23 cellular contexts compared by ENCODE assay signal in the genomic region with DNA sequence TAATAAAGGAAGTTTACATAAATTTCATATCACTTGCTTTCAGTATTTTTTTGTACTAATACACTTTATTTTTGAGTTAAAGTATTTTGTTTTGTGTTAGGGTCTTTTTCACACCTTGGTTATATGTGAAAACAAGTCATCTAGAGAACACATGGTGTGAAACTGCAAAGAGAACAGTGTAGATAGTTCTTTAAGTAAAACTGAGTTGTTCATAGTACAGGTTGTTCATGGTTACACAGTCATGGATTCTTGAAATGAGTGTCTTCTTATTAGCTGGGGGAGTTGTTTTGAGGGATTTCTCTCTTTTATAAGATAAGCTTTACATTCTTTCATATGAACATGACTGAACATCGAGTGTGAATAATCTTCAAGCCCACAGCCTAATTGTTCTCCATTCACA.
"Had no signal": no experiment of that assay in that cellular context is flagged by ENCODE, and none has a peak within 500 bp of the region (broad histone marks: within the 10 kb centered on the region; RNA-seq: fewer than 3 reads in every experiment).

No MANE protein-coding gene starts in this region.

- ATAC-seq: mucosa of descending colon; naive thymus-derived CD4-positive, alpha-beta T cell; natural killer cell treated with Interleukin-12 subunit alpha and Interleukin-12 subunit beta and Interleukin-15 and Interleukin-18, amount 100 ng/mL, for 72 hours; right lobe of liver; stimulated activated naive B cell treated with anti-CD40 and anti-IgM and Interleukin-4, amounts not matched to agents 10 μg/mL and 1 μg/mL and 100 μg/mL, for 72 hours; stimulated activated naive CD8-positive, alpha-beta T cell treated with anti-CD3 and anti-CD28 coated beads, Interleukin-15, Interleukin-2, amounts not matched to agents 100 U/mL and 50 U/mL, for 24 hours had no signal

- H3K4me3 ChIP-seq: left ventricle myocardium inferior, lung, mucosa of descending colon, ovary, right atrium auricular region, right lobe of liver, smooth muscle cell, stomach, testis, thyroid gland, transverse colon, upper lobe of left lung, vagina had no signal

- DNase-seq: islet precursor cell; left ventricle myocardium inferior; midbrain; mucosa of descending colon; naive thymus-derived CD4-positive, alpha-beta T cell; ovary; right lobe of liver; stimulated activated CD4-positive, alpha-beta T cell treated with anti-CD3 and anti-CD28 coated beads, Interleukin-1b, Interleukin-23, amount 100 ng/mL, for 48 hours; stimulated activated CD4-positive, alpha-beta T cell treated with anti-CD3 and anti-CD28 coated beads, Interleukin-2, amount 100 ng/mL, for 48 hours; stimulated activated CD4-positive, alpha-beta T cell treated with anti-CD3 and anti-CD28 coated beads, Interleukin-4, amount 100 ng/mL, for 4 hours; stimulated activated CD8-positive, alpha-beta memory T cell treated with anti-CD3 and anti-CD28 coated beads, Interleukin-4, amount 100 ng/mL, for 48 hours; stimulated activated naive B cell treated with anti-CD40 and anti-IgM and Interleukin-4, amounts not matched to agents 10 μg/mL and 1 μg/mL and 100 μg/mL, for 72 hours; stimulated activated naive CD8-positive, alpha-beta T cell treated with anti-CD3 and anti-CD28 coated beads, Interleukin-15, Interleukin-2, amounts not matched to agents 100 U/mL and 50 U/mL, for 24 hours; stomach; testis; thyroid gland; transverse colon; upper lobe of left lung had no signal
